Comparison of ENCODE assay signal across 18 cellular contexts in the genomic region with DNA sequence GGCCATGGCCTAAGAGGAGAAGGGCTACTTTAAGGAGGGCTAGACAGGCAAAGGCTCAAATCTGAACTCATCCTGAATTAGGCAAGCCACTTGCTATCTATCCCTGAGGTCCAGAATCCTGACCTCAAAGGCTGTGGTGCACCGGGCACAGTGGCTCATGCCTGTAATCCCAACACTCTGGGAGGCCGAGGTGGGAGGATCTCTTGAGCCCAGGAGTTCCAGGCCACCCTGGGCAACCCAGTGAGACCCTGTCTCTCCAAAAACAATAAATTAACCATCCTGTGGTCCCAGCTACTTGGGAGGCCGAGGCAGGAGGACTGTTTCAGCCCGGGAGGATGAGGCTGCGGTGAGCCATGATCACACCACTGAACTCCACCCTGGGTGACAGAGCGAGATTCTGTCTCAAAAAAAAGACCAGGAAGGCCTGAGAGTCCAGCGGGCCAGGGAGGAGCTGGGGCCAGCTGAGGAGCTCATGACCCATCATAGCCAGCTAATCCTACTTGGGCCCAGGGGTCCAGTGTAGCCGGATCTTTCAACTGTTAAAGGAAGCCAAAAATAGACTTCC.
"Had no signal": no experiment of that assay in that cellular context is flagged by ENCODE, and none has a peak within 500 bp of the region (broad histone marks: within the 10 kb centered on the region; RNA-seq: fewer than 3 reads in every experiment).

No MANE protein-coding gene starts in this region.

- H3K27me3 ChIP-seq: esophagus muscularis mucosa, gastroesophageal sphincter, testis, tibial nerve, upper lobe of right lung, vagina had no signal

- H3K9me3 ChIP-seq: esophagus muscularis mucosa, gastroesophageal sphincter, testis, tibial nerve, upper lobe of right lung, vagina had no signal

- H3K9me3 Mint-ChIP-seq: stimulated activated naive CD8-positive, alpha-beta T cell treated with anti-CD3 and anti-CD28 coated beads, Interleukin-15, amount 100 ng/mL, for 72 hours had no signal

- H3K27me3 Mint-ChIP-seq: naive thymus-derived CD4-positive, alpha-beta T cell; stimulated activated naive CD8-positive, alpha-beta T cell treated with anti-CD3 and anti-CD28 coated beads, Interleukin-15, amount 100 ng/mL, for 72 hours had no signal

- ATAC-seq: gastroesophageal sphincter; left lobe of liver; naive thymus-derived CD4-positive, alpha-beta T cell; right cardiac atrium; stimulated activated naive CD8-positive, alpha-beta T cell treated with anti-CD3 and anti-CD28 coated beads, Interleukin-15, amount 100 ng/mL, for 72 hours; upper lobe of right lung had no signal

- DNase-seq: cortex of kidney; effector memory CD4-positive, alpha-beta T cell; glutamatergic neuron; islet precursor cell; mammary epithelial cell; naive thymus-derived CD4-positive, alpha-beta T cell; small intestine; stimulated activated CD4-positive, alpha-beta T cell treated with anti-CD3 and anti-CD28 coated beads, Interleukin-2, amount 100 ng/mL, for 48 hours; stimulated activated naive CD8-positive, alpha-beta T cell treated with anti-CD3 and anti-CD28 coated beads, Interleukin-15, amount 100 ng/mL, for 72 hours; testis; upper lobe of right lung had no signal

- H3K4me3 Mint-ChIP-seq: naive thymus-derived CD4-positive, alpha-beta T cell; stimulated activated naive CD8-positive, alpha-beta T cell treated with anti-CD3 and anti-CD28 coated beads, Interleukin-15, amount 100 ng/mL, for 72 hours had no signal

- H3K27ac ChIP-seq: epithelial cell of prostate, esophagus muscularis mucosa, gastroesophageal sphincter, testis, tibial nerve, upper lobe of right lung, vagina had no signal

- H3K4me3 ChIP-seq: esophagus muscularis mucosa, gastroesophageal sphincter, testis, tibial nerve, upper lobe of right lung, vagina had no signal
